Comparison of ENCODE assay signal across 8 cellular contexts in genomic region chr14:69460093-69460701, GRCh38. TPM values are rescaled to one million over a fixed set of nuclear protein-coding genes. Genes with fewer than 3 reads are reported as not detected.
DNase-seq lines count a peak whose midpoint lies in the region; ATAC-seq and TF ChIP-seq lines count a peak whose summit lies in the region.

No MANE protein-coding gene starts in this region.

- peaks cover 0 to 1% (median 0%) of the 10 kb centered on the region in 3 donors for H3K27me3 Mint-ChIP-seq in CD14-positive monocyte (ENCODE audit: low read depth in 3 of 3)

- DNase-seq in CD14-positive monocyte (ENCODE audit: low spot score) (peak; percentile 71), HEK293T (ENCODE audit: extremely low spot score) (peak; percentile 68), NCI-H345 treated with DMSO at 0.1 percent for 48 hours (lab: John Stamatoyannopoulos, UW; ENCODE audit: unreplicated experiment) (peak; percentile 35), colonic mucosa (peak; percentile 59), right lobe of liver (peak in 2 of 3 donors; percentile 34 to 58), cortex of kidney (lab: John Stamatoyannopoulos, UW) (no peak)
- peak; percentile 29 for DNase-seq in activated CD4-positive, alpha-beta T cell treated with anti-CD3 and anti-CD28 coated beads for 1 hour
- peak; percentile 14 for DNase-seq in stimulated activated CD8-positive, alpha-beta memory T cell treated with anti-CD3 and anti-CD28 coated beads, Interleukin-12 subunit alpha, Interleukin-12 subunit beta, amount 100 ng/mL, for 1 hour (ENCODE audit: low read depth)

- peak; percentile 92 to 95 (median 94) for ATAC-seq in right lobe of liver

- H3K4me3 ChIP-seq in colonic mucosa (no peak overlapping the region), right lobe of liver (no peak overlapping the region)

- no peaks in the 10 kb centered on the region for H3K4me1 ChIP-seq in colonic mucosa
- no peaks in the 10 kb centered on the region for H3K4me1 ChIP-seq in right lobe of liver

- no peak overlapping the region for H3K4me3 Mint-ChIP-seq in CD14-positive monocyte

- TF ChIP-seq CTCF in CD14-positive monocyte (IDR thresholded peaks at IDR 0.05) (peak; percentile 82), colonic mucosa (IDR thresholded peaks at IDR 0.05) (peak; percentile 71), right lobe of liver (IDR thresholded peaks at IDR 0.05) (peak; percentile 75 to 91 (median 84))

- H3K27ac Mint-ChIP-seq in CD14-positive monocyte, result peak overlapping the region in 5 of 7 donors; percentile 67 to 93 (median 75)

- H3K27me3 ChIP-seq in colonic mucosa (no peaks in the 10 kb centered on the region), right lobe of liver (no peaks in the 10 kb centered on the region)

- intact Hi-C loops in CD14-positive monocyte (cut with micrococcal nuclease) (loop anchor here (2.0 kb wide), 1 partner anchor 217 kb away; no protein-coding TSS in a partner anchor), colonic mucosa (cut with DNase I) (loop anchor here (2.0 kb wide), 1 partner anchor 217 kb away; no protein-coding TSS in a partner anchor), right lobe of liver (cut with DNase I) (loop anchor here (5.0 to 10.0 kb wide), 2 partner anchors 195 to 218 kb away; partner anchors contain the start of gene GALNT16 (in 1 of the 2))

- no peak overlapping the region for H3K9ac ChIP-seq in colonic mucosa (ENCODE audit: low read depth in 2 of 2, low read length in 2 of 2)

- H3K36me3 Mint-ChIP-seq in CD14-positive monocyte, result peaks cover 56 to 68% of the 10 kb centered on the region in 2 donors

- CTCF ChIA-PET in HEK293T (lab: Yijun Ruan, JAX), result interaction anchor here (0.7 to 2.3 kb wide), 12 partner anchors 9 to 789 kb away, joined by 3 to 8 read pairs (median 4); no protein-coding TSS in a partner anchor

- H3K36me3 ChIP-seq in colonic mucosa (peaks cover 6% of the 10 kb centered on the region), right lobe of liver (peaks cover 0 to 36% (median 7%) of the 10 kb centered on the region in 4 donors)

- H3K9me3 ChIP-seq in colonic mucosa (no peaks in the 10 kb centered on the region), right lobe of liver (no peaks in the 10 kb centered on the region)

- 21% methylated on average over 4 of the region's 4 CpGs for WGBS in right lobe of liver (ENCODE audit: insufficient coverage, low coverage, low lambda C conversion rate, missing lambda C conversion rate)

- TF ChIP-seq POLR2A in right lobe of liver (IDR thresholded peaks at IDR 0.05), result no peak

- no peaks in the 10 kb centered on the region for H3K4me1 Mint-ChIP-seq in CD14-positive monocyte

- H3K9me3 Mint-ChIP-seq in CD14-positive monocyte, result no peaks in the 10 kb centered on the region

- H3K27ac ChIP-seq in colonic mucosa (no peak overlapping the region), right lobe of liver (no peak overlapping the region)

- POLR2A ChIA-PET in HEK293T (lab: Yijun Ruan, JAX), result interaction anchor here (0.7 kb wide), 1 partner anchor 62 kb away, joined by 4 read pairs; the partner anchor contains the start of genes ERH and SLC39A9

TF ChIP-seq in HEK293T, 16 proteins besides CTCF, POLR2A, EP300 and RAD21:
- TF ChIP-seq FOXK2 (IDR thresholded peaks at IDR 0.05) (no peak), ZNF384 (IDR thresholded peaks at IDR 0.05) (no peak), L3MBTL2 (conservative IDR thresholded peaks at IDR 0.05) (no peak), ARNT (IDR thresholded peaks at IDR 0.05) (no peak), PKNOX1 (IDR thresholded peaks at IDR 0.05) (peak; percentile 94), FOXM1 (IDR thresholded peaks at IDR 0.05; ENCODE audit: borderline replicate concordance) (no peak), LEF1 (IDR thresholded peaks at IDR 0.05; ENCODE audit: borderline replicate concordance) (no peak), SUZ12 (IDR thresholded peaks at IDR 0.05) (no peak)

RNA-seq across cellular contexts. Expression of gene PLEKHD1, which starts 24.3 kb away (rescaled TPM):
- not detected for polyA plus RNA-seq in CD14-positive monocyte
- total RNA-seq in colonic mucosa (under 1 TPM; 0.05 to 0.10 TPM), right lobe of liver (under 1 TPM in 1 of 6 experiments, not detected in 5; 0.04 TPM)
